In genomic region chr11:78139422-78140391, GRCh38 we compare ENCODE assay signal across 8 cellular contexts. TPM values are rescaled to one million over a fixed set of nuclear protein-coding genes. Genes with fewer than 3 reads are reported as not detected.
DNase-seq lines count a peak whose midpoint lies in the region; ATAC-seq, FAIRE-seq and TF ChIP-seq lines count a peak whose summit lies in the region.

Gene ALG8 (minus strand): TSS chr11:78139626. CDS start chr11:78139588, 38 bp downstream.

- H3K9me3 ChIP-seq in adrenal gland (replicated peaks in 1 of 3) = no peaks in the 10 kb centered on the region
- H3K9me3 ChIP-seq in heart left ventricle = no peaks in the 10 kb centered on the region
- no peaks in the 10 kb centered on the region for H3K9me3 ChIP-seq in upper lobe of right lung

- peak within 1 kb of the TSS; percentile 95 to 97 for H3K27ac Mint-ChIP-seq in T-cell

- peak; percentile 96 for ATAC-seq in HG02840 (IDR thresholded peaks at IDR 0.05; ENCODE audit: low FRiP score, unreplicated experiment)
- peak; percentile 93 to 98 (median 94) for ATAC-seq in T-cell (replicated peaks in 1 of 4)
- peak; percentile 97 to 99 (median 99) for ATAC-seq in heart left ventricle
- ATAC-seq in upper lobe of right lung = peak; percentile 100

- no peak for TF ChIP-seq CTCF in adrenal gland (IDR thresholded peaks at IDR 0.05)
- no peak for TF ChIP-seq CTCF in heart left ventricle (IDR thresholded peaks at IDR 0.05)
- no peak for TF ChIP-seq CTCF in upper lobe of right lung (IDR thresholded peaks at IDR 0.05)

- H3K4me3 Mint-ChIP-seq in T-cell = peak within 1 kb of the TSS; percentile 95 to 97 (median 96)

- peaks cover 19% of the 10 kb centered on the region for H3K36me3 Mint-ChIP-seq in T-cell

- CTCF ChIA-PET in T-cell (lab: Charles Lee) = interaction anchor here (0.6 to 1.7 kb wide), 10 partner anchors 8 to 447 kb away, joined by 3 to 13 read pairs (median 4); partner anchors contain the start of gene INTS4 (in 1 of the 2)

- H3K36me3 ChIP-seq in adrenal gland (replicated peaks in 1 of 2) (peaks cover 0 to 5% of the 10 kb centered on the region in 2 donors), heart left ventricle (peaks cover 0 to 13% (median 0%) of the 10 kb centered on the region in 9 donors), upper lobe of right lung (no peaks in the 10 kb centered on the region)

- H3K4me1 Mint-ChIP-seq in T-cell = peaks cover 38 to 46% (median 42%) of the 10 kb centered on the region in 3 donors

- peak within 1 kb of the TSS; percentile 31 to 80 (median 64) for H3K4me3 ChIP-seq in adrenal gland
- H3K4me3 ChIP-seq in heart left ventricle = peak within 1 kb of the TSS; percentile 47 to 88 (median 73)
- peak within 1 kb of the TSS; percentile 82 for H3K4me3 ChIP-seq in upper lobe of right lung

- WGBS in adrenal gland, 4 donors = 1 to 5% (median 3%) methylated on average over 26 to 52 of the region's 52 CpGs
- 1 to 5% (median 3%) methylated on average over 40 to 52 of the region's 52 CpGs for WGBS in heart left ventricle, 4 donors

- no peaks in the 10 kb centered on the region for H3K27me3 Mint-ChIP-seq in T-cell

- FAIRE-seq in GM12891 (lab: Jason Lieb, UNC) = peak; percentile 95

- intact Hi-C loops in adrenal gland (cut with DNase I) = no loop called here
- intact Hi-C loops in heart left ventricle (cut with DNase I) = loop anchor here (2.0 to 10.0 kb wide), 8 partner anchors 48 to 425 kb away; partner anchors contain the start of genes KCTD21 (in 5 of the 10), USP35 (in 5 of the 10) and GAB2 (in 2 of the 10)
- intact Hi-C loops in posterior vena cava (cut with DNase I) = no loop called here
- intact Hi-C loops in upper lobe of right lung (cut with DNase I) = no loop called here

- no peaks in the 10 kb centered on the region for H3K9me3 Mint-ChIP-seq in T-cell

- H3K27ac ChIP-seq in adrenal gland (peak within 1 kb of the TSS in 4 of 5 donors; percentile 38 to 81 (median 60)), heart left ventricle (peak within 1 kb of the TSS; percentile 20 to 79 (median 74)), upper lobe of right lung (peak within 1 kb of the TSS; percentile 84)

- H3K4me1 ChIP-seq in adrenal gland (replicated peaks in 1 of 2) (peaks cover 11 to 23% of the 10 kb centered on the region in 2 donors), heart left ventricle (peaks cover 0 to 28% (median 14%) of the 10 kb centered on the region in 12 donors), upper lobe of right lung (peaks cover 16% of the 10 kb centered on the region)

- DNase-seq in GM12891 (ENCODE audit: insufficient read length, low spot score) (peak; percentile 91), NCI-H1436 treated with DMSO at 0.1 percent for 48 hours (lab: John Stamatoyannopoulos, UW) (peak; percentile 84), T-cell (peak; percentile 94 to 98 (median 96)), adrenal gland (peak; percentile 95 to 98 (median 97)), heart left ventricle (peak; percentile 95 to 98 (median 96)), posterior vena cava (ENCODE audit: low spot score) (peak; percentile 99), upper lobe of right lung (peak; percentile 98)

- POLR2A ChIA-PET in T-cell (lab: Charles Lee) = interaction anchor here (0.6 to 1.6 kb wide), 8 partner anchors 11 to 435 kb away, joined by 3 to 9 read pairs (median 4); partner anchors contain the start of genes KCTD21 (in 1 of the 2) and NARS2 (in 1 of the 2)

- H3K27me3 ChIP-seq in adrenal gland (no peaks in the 10 kb centered on the region), heart left ventricle (no peaks in the 10 kb centered on the region), upper lobe of right lung (no peaks in the 10 kb centered on the region)

- TF ChIP-seq POLR2A in GM12891 (IDR thresholded peaks at IDR 0.05; ENCODE audit: low read depth, low read length) (peak; percentile 91), adrenal gland (IDR thresholded peaks at IDR 0.05) (peak; percentile 59 to 84), heart left ventricle (IDR thresholded peaks at IDR 0.05) (peak in 1 of 2 donors; percentile 59)

TF ChIP-seq in GM12891, 5 proteins besides CTCF, POLR2A, EP300 and RAD21:
- TF ChIP-seq TAF1 (IDR thresholded peaks at IDR 0.05; ENCODE audit: low read depth, low read length) = peak; percentile 91
- TF ChIP-seq SPI1 (IDR thresholded peaks at IDR 0.05; ENCODE audit: low read depth, low read length) = no peak
- peak; percentile 90 for TF ChIP-seq POLR2AphosphoS5 (IDR thresholded peaks at IDR 0.05; ENCODE audit: low read depth, low read length)
TF ChIP-seq in GM12891: peak in this region for 2.

RNA-seq across cellular contexts. Expression of gene ALG8, which starts in this region (rescaled TPM):
- polyA plus RNA-seq in GM12891 (2012; ENCODE audit: low read depth, missing spikeins) = 35.4 TPM
- total RNA-seq in T-cell = 10 to 100 TPM; 23.1 to 34.1 (median 31.8) TPM
- total RNA-seq in adrenal gland = 10 to 100 TPM; 28.9 to 64.0 (median 48.4) TPM
- polyA plus RNA-seq in adrenal gland = 100 to 1,000 TPM in 2 of 3 donors, 10 to 100 TPM in 1; 92.1 to 129 (median 119) TPM
- 10 to 100 TPM; 14.1 to 24.6 (median 17.7) TPM for total RNA-seq in heart left ventricle
- 10 to 100 TPM; 19.0 to 39.5 TPM for polyA plus RNA-seq in heart left ventricle
- 10 to 100 TPM; 25.6 to 28.6 TPM for total RNA-seq in posterior vena cava
- 31.5 TPM for total RNA-seq in upper lobe of right lung

Comparison
In these comparisons a context has a peak if more than half of its experiments do, and no peak if none do; other contexts are left out.
1. Peak in every context shown above with its lines: DNase-seq, ATAC-seq, H3K4me3 ChIP-seq and H3K27ac ChIP-seq.
2. intact Hi-C loops: an anchor here in heart left ventricle (2.0 to 10.0 kb wide); none called in adrenal gland, posterior vena cava and upper lobe of right lung.